In genomic region chr1:201511925-201512539, GRCh38 we compare ENCODE assay signal across 8 cellular contexts. TPM values are rescaled to one million over a fixed set of nuclear protein-coding genes. Genes with fewer than 3 reads are reported as not detected.
DNase-seq lines count a peak whose midpoint lies in the region; ATAC-seq and TF ChIP-seq lines count a peak whose summit lies in the region.

No MANE protein-coding gene starts in this region.

- ATAC-seq in GM21576 (IDR thresholded peaks at IDR 0.05; ENCODE audit: unreplicated experiment), result peak; percentile 45
- peak; percentile 65; the same call in 1 of the 2 replicates for ATAC-seq in Panc1

- peak; percentile 17 for TF ChIP-seq POLR2A in prostate gland (IDR thresholded peaks at IDR 0.05)

- intact Hi-C loops in Panc1 (cut with micrococcal nuclease; ENCODE audit: unreplicated experiment), result loop anchor here (1.0 kb wide), 1 partner anchor 64 kb away; no protein-coding TSS in a partner anchor
- intact Hi-C loops in head of caudate nucleus (cut with DNase I), result loop anchor here (5.0 kb wide), 1 partner anchor 65 kb away; no protein-coding TSS in a partner anchor
- intact Hi-C loops in prostate gland (cut with DNase I), result loop anchor here (1.0 to 2.0 kb wide), 2 partner anchors 30 to 65 kb away; no protein-coding TSS in a partner anchor

- H3K4me1 ChIP-seq in Panc1 (ENCODE audit: control insufficient read depth, insufficient read depth, low read length), result peaks cover 13% of the 10 kb centered on the region
- H3K4me1 ChIP-seq in prostate gland (replicated peaks), result peaks cover 25% of the 10 kb centered on the region

- 0% methylated on average over 6 of the region's 6 CpGs for WGBS in prostate gland

- H3K36me3 ChIP-seq in Panc1 (ENCODE audit: control insufficient read depth, insufficient read depth, low read length) (no peaks in the 10 kb centered on the region), prostate gland (no peaks in the 10 kb centered on the region)

- TF ChIP-seq CTCF in Panc1 (IDR thresholded peaks at IDR 0.05) (no peak), prostate gland (IDR thresholded peaks at IDR 0.05) (peak in 1 of 4 experiments; percentile 8)

- POLR2A ChIA-PET in Panc1 (lab: Charles Lee), result interaction anchor here (0.7 to 2.0 kb wide), 2 partner anchors 11 to 30 kb away, joined by 8 to 14 read pairs; no protein-coding TSS in a partner anchor

- BruUV-seq in Panc1 (replicated peaks; lab: Mats Ljungman, UMichigan), result no TSS peak

- H3K27me3 ChIP-seq in Panc1 (ENCODE audit: control insufficient read depth, insufficient read depth, low read length) (no peaks in the 10 kb centered on the region), prostate gland (replicated peaks; ENCODE audit: insufficient read depth) (no peaks in the 10 kb centered on the region)

- H3K27ac ChIP-seq in Panc1 (ENCODE audit: low read length), result peak overlapping the region; percentile 36; the same call in 1 of the 2 replicates
- peak overlapping the region; percentile 79 to 83 for H3K27ac ChIP-seq in prostate gland

- DNase-seq in Panc1 (ENCODE audit: low read depth, low spot score) (no peak), head of caudate nucleus (peak; percentile 61 to 90 (median 77)), prostate gland (ENCODE audit: low spot score) (peak; percentile 79), NCI-H524 (lab: John Stamatoyannopoulos, UW) (no peak), NCI-H146 treated with DMSO at 0.1 percent for 48 hours (lab: John Stamatoyannopoulos, UW; ENCODE audit: unreplicated experiment) (no peak), amniotic stem cell (lab: John Stamatoyannopoulos, UW) (no peak), NCI-H1694 (lab: John Stamatoyannopoulos, UW) (no peak)

- CTCF ChIA-PET in Panc1 (lab: Charles Lee), result interaction anchor here (0.7 to 6.7 kb wide), 12 partner anchors 9 to 313 kb away, joined by 3 to 110 read pairs (median 9); no protein-coding TSS in a partner anchor

- H3K9me3 ChIP-seq in Panc1 (ENCODE audit: control insufficient read depth, insufficient read depth, low read depth, low read length), result no peaks in the 10 kb centered on the region
- H3K9me3 ChIP-seq in prostate gland, result no peaks in the 10 kb centered on the region

- H3K4me3 ChIP-seq in Panc1 (ENCODE audit: low read depth in 2 of 2, low read length in 2 of 2) (no peak overlapping the region), prostate gland (no peak overlapping the region)

- in situ Hi-C loops in Panc1 (cut with HindIII; ENCODE audit: low pct_unique_long_range_greater_than_20kb, low sequenced_read_pairs), result no loop called here

RNA-seq across cellular contexts. Expression of gene CSRP1, which starts 5.1 kb away (rescaled TPM):
- total RNA-seq in Panc1 (2021; ENCODE audit: unreplicated experiment) (94.4 TPM), prostate gland (1,000 to 10,000 TPM; 1,117 to 1,634 TPM)
- polyA plus RNA-seq in Panc1 (2012; ENCODE audit: insufficient read length), result 136 TPM

RNA-seq across cellular contexts. Expression of gene NAV1, which starts 26.9 kb away (rescaled TPM):
- total RNA-seq in Panc1 (2021; ENCODE audit: unreplicated experiment), result 29.0 TPM
- 15.2 TPM for polyA plus RNA-seq in Panc1 (2012; ENCODE audit: insufficient read length)
- total RNA-seq in prostate gland, result 10 to 100 TPM; 13.1 to 29.1 TPM

RNA-seq across cellular contexts. Expression of gene PHLDA3, which starts 43.0 kb away (rescaled TPM):
- total RNA-seq in Panc1 (2021; ENCODE audit: unreplicated experiment) (12.3 TPM), prostate gland (10 to 100 TPM; 49.7 to 73.9 TPM)
- 11.3 TPM for polyA plus RNA-seq in Panc1 (2012; ENCODE audit: insufficient read length)

Comparison
In these comparisons a context has a peak if more than half of its experiments do, and no peak if none do; other contexts are left out.
1. DNase-seq: peak in head of caudate nucleus (42 of 42) and prostate gland (single experiment); none in Panc1 (single experiment), NCI-H524 (0 of 2), NCI-H146 treated with DMSO at 0.1 percent for 48 hours (single experiment), amniotic stem cell (single experiment) and NCI-H1694 (single experiment).
2. RNA of gene CSRP1, which starts 5.1 kb away (total RNA-seq): 1,117 to 1,634 TPM in prostate gland; 94.4 TPM in Panc1 (single experiment); every median in the first group is over 10 times any median in the second.